Comparison of ENCODE assay signal across 16 cellular contexts in genomic region chr11:86623736-86624135, GRCh38. TPM values are rescaled to one million over a fixed set of nuclear protein-coding genes. Genes with fewer than 3 reads are reported as not detected.
DNase-seq lines count a peak whose midpoint lies in the region; TF ChIP-seq lines count a peak whose summit lies in the region.
"Had no signal": no experiment of that assay in that cellular context is flagged by ENCODE, and none has a peak within 500 bp of the region (broad histone marks: within the 10 kb centered on the region; RNA-seq: fewer than 3 reads in every experiment).

No MANE protein-coding gene starts in this region.

- H3K4me1 ChIP-seq in right atrium auricular region (peaks cover 0 to 65% of the 10 kb centered on the region in 2 donors), muscle layer of colon (ENCODE audit: insufficient read depth, low read length) (peaks cover 55% of the 10 kb centered on the region)
- H3K4me1 ChIP-seq: SJCRH30 had no signal

- DNase-seq in right atrium auricular region (ENCODE audit: low spot score) = no peak
- no peak for DNase-seq in cardiac septum (ENCODE audit: low spot score)
- peak; percentile 35 for DNase-seq in epithelial cell of esophagus (ENCODE audit: low read depth)
- DNase-seq in KG1 (lab: John Stamatoyannopoulos, UW) = no peak
- no peak for DNase-seq in NCI-H1105 (lab: John Stamatoyannopoulos, UW)
- DNase-seq in hypothalamus (lab: John Stamatoyannopoulos, UW) = no peak
- DNase-seq: C1 segment of cervical spinal cord, DMS 273 treated with DMSO at 0.1 percent for 48 hours, GOT3, NCI-H146, NCI-H2081, NCI-H524, SJCRH30 had no signal

- H3K36me3 ChIP-seq in right atrium auricular region (no peaks in the 10 kb centered on the region), muscle layer of colon (ENCODE audit: insufficient read depth, low read length) (no peaks in the 10 kb centered on the region)
- H3K36me3 ChIP-seq: SJCRH30 had no signal

- intact Hi-C loops in cardiac septum (cut with DNase I) = loop anchor here (5.0 kb wide), 1 partner anchor 49 kb away; the partner anchor contains the start of gene ME3

- no peak overlapping the region for H3K4me3 ChIP-seq in right atrium auricular region
- no peak overlapping the region for H3K4me3 ChIP-seq in epithelial cell of esophagus (ENCODE audit: low read length)
- H3K4me3 ChIP-seq in muscle layer of colon (ENCODE audit: low read depth in 1 of 2, low read length in 2 of 2) = no peak overlapping the region
- H3K4me3 ChIP-seq: A549, K562, SJCRH30 had no signal

- no peak for TF ChIP-seq CTCF in right atrium auricular region (IDR thresholded peaks at IDR 0.05)
- no peak for TF ChIP-seq CTCF in epithelial cell of esophagus (IDR thresholded peaks at IDR 0.05; ENCODE audit: insufficient read depth, low read depth, low read length, missing control alignments)

- H3K27ac ChIP-seq in right atrium auricular region = peak overlapping the region; percentile 41 to 57
- H3K27ac ChIP-seq in muscle layer of colon (ENCODE audit: low read depth, low read length) = peak overlapping the region; percentile 53
- H3K27ac ChIP-seq: A549, SJCRH30 had no signal

- H3K9ac ChIP-seq in muscle layer of colon (ENCODE audit: low read length) = no peak overlapping the region

- H3K9me3 ChIP-seq in right atrium auricular region = no peaks in the 10 kb centered on the region
- H3K9me3 ChIP-seq in muscle layer of colon (ENCODE audit: low read length) = no peaks in the 10 kb centered on the region
- H3K9me3 ChIP-seq: SJCRH30 had no signal

- H3K27me3 ChIP-seq in right atrium auricular region = no peaks in the 10 kb centered on the region
- no peaks in the 10 kb centered on the region for H3K27me3 ChIP-seq in muscle layer of colon (ENCODE audit: control insufficient read depth in 1 of 2, insufficient read depth in 2 of 2, low read length in 2 of 2)
- H3K27me3 ChIP-seq: SJCRH30 had no signal

RNA-seq across cellular contexts. Expression of gene ME3, which starts 48.7 kb away (rescaled TPM):
- total RNA-seq in right atrium auricular region (10 to 100 TPM; 20.5 to 33.1 TPM), cardiac septum (19.9 TPM)
- total RNA-seq: K562, SJCRH30 had no signal
